31 cellular contexts compared by ENCODE assay signal in the genomic region with DNA sequence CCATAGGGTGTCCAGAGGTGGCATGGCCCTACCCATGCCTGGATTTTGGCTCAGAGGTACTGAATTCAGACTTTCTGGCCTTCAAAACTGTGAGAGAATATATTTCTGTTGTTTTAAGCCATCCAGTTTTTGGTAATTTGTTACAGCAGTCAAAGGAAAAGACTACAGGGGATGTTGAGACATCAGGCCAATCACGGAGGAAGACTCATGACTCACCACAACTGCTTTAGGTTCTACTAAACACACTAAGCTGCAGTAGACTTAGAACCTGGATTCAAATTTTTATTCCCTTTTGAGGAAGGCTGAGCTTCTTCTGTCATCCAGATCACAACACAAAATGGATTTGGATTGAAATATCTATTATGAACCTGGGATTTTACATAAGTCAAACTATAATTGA. TPM values are rescaled to one million over a fixed set of nuclear protein-coding genes. Genes with fewer than 3 reads are reported as not detected.
A peak's percentile ranks its signal among the peaks of the same experiment; 100 is the strongest.
DNase-seq lines count a peak whose midpoint lies in the region; ATAC-seq and TF ChIP-seq lines count a peak whose summit lies in the region.
"Had no signal": no experiment of that assay in that cellular context is flagged by ENCODE, and none has a peak within 500 bp of the region (broad histone marks: within the 10 kb centered on the region; RNA-seq: fewer than 3 reads in every experiment).

No MANE protein-coding gene starts in this region.

- WGBS in smooth muscle cell (ENCODE audit: low lambda C conversion rate) = 56% methylated on average over 1 of the region's 1 CpG

- H3K9me3 Mint-ChIP-seq in HFFc6 = peaks cover 31% of the 10 kb centered on the region

- H3K36me3 ChIP-seq in adipocyte (ENCODE audit: control insufficient read depth, insufficient read depth, low read length, severe bottlenecking) (no peaks in the 10 kb centered on the region), smooth muscle cell (ENCODE audit: low read depth) (no peaks in the 10 kb centered on the region)
- H3K36me3 ChIP-seq: ovary, spleen had no signal

- peaks cover 37% of the 10 kb centered on the region for H3K36me3 Mint-ChIP-seq in HFFc6 (ENCODE audit: low read depth)

- H3K27me3 ChIP-seq in adipocyte (replicated peaks; ENCODE audit: control insufficient read depth, insufficient read depth, low read length) (no peaks in the 10 kb centered on the region), smooth muscle cell (ENCODE audit: low read depth) (no peaks in the 10 kb centered on the region)
- H3K27me3 ChIP-seq: ovary, testis had no signal

- no peak overlapping the region for H3K4me2 ChIP-seq in smooth muscle cell
- H3K4me2 ChIP-seq: GM23338 had no signal

- H3K79me2 ChIP-seq in smooth muscle cell (ENCODE audit: low read depth) = no peaks in the 10 kb centered on the region

- H3K4me3 Mint-ChIP-seq in HFFc6 = no peak overlapping the region
- H3K4me3 Mint-ChIP-seq: activated CD4-positive, alpha-beta T cell treated with anti-CD3 and anti-CD28 coated beads, Interleukin-2, amount 10 ng/mL, durations not matched to agents 7 days and 5 days; activated CD8-positive, alpha-beta memory T cell treated with anti-CD3 and anti-CD28 coated beads, Interleukin-2, amount 10 ng/mL, durations not matched to agents 7 days and 5 days; activated T-cell treated with anti-CD3 and anti-CD28 coated beads, Interleukin-2, amount 50 U/mL, for 72 hours; GM23338; nephron; stimulated activated naive B cell treated with anti-CD40 and anti-IgM and Interleukin-4, amounts not matched to agents 10 μg/mL and 1 μg/mL and 100 μg/mL, for 72 hours; T-helper 2 cell treated with Interferon-gamma antibody and Interleukin-4, amounts not matched to agents 5 μg/mL and 100 μg/mL, for 36 hours had no signal

- H2AFZ ChIP-seq in smooth muscle cell (ENCODE audit: low read depth) = no peak overlapping the region
- H2AFZ ChIP-seq: GM23338 had no signal

- H3K4me1 Mint-ChIP-seq in HFFc6 (ENCODE audit: low read depth) = peaks cover 44% of the 10 kb centered on the region
- H3K4me1 Mint-ChIP-seq: activated CD4-positive, alpha-beta T cell treated with anti-CD3 and anti-CD28 coated beads, Interleukin-2, amount 10 ng/mL, durations not matched to agents 7 days and 5 days; activated CD8-positive, alpha-beta memory T cell treated with anti-CD3 and anti-CD28 coated beads, Interleukin-2, amount 10 ng/mL, durations not matched to agents 7 days and 5 days; GM23338; nephron; stimulated activated naive B cell treated with anti-CD40 and anti-IgM and Interleukin-4, amounts not matched to agents 10 μg/mL and 1 μg/mL and 100 μg/mL, for 72 hours had no signal

- H3K9me3 ChIP-seq in adipocyte (ENCODE audit: control insufficient read depth, low read length) (no peaks in the 10 kb centered on the region), smooth muscle cell (replicated peaks; ENCODE audit: low read depth) (no peaks in the 10 kb centered on the region)
- H3K9me3 ChIP-seq: ovary, testis had no signal

- H3K4me1 ChIP-seq in adipocyte (ENCODE audit: control insufficient read depth, insufficient read depth, low read length) = peaks cover 8% of the 10 kb centered on the region
- H3K4me1 ChIP-seq in smooth muscle cell (ENCODE audit: low read depth) = no peaks in the 10 kb centered on the region
- H3K4me1 ChIP-seq: spleen, testis had no signal

- TF ChIP-seq CTCF in HFFc6 (IDR thresholded peaks at IDR 0.05) (no peak), smooth muscle cell (IDR thresholded peaks at IDR 0.05; ENCODE audit: borderline replicate concordance, insufficient read depth, poor library complexity, severe bottlenecking) (no peak)

- H3K27ac Mint-ChIP-seq in HFFc6 = no peak overlapping the region; the same call in 1 of the 2 replicates
- H3K27ac Mint-ChIP-seq: activated CD4-positive, alpha-beta T cell treated with anti-CD3 and anti-CD28 coated beads, Interleukin-2, amount 10 ng/mL, durations not matched to agents 7 days and 5 days; activated CD8-positive, alpha-beta memory T cell treated with anti-CD3 and anti-CD28 coated beads, Interleukin-2, amount 10 ng/mL, durations not matched to agents 7 days and 5 days; activated T-cell treated with anti-CD3 and anti-CD28 coated beads, Interleukin-2, amount 50 U/mL, for 72 hours; GM23338; nephron; stimulated activated naive B cell treated with anti-CD40 and anti-IgM and Interleukin-4, amounts not matched to agents 10 μg/mL and 1 μg/mL and 100 μg/mL, for 72 hours; T-helper 2 cell treated with Interferon-gamma antibody and Interleukin-4, amounts not matched to agents 5 μg/mL and 100 μg/mL, for 36 hours had no signal

- no peaks in the 10 kb centered on the region for H3K27me3 Mint-ChIP-seq in HFFc6 (ENCODE audit: insufficient read depth)

- ATAC-seq in HG03342 (IDR thresholded peaks at IDR 0.05; ENCODE audit: unreplicated experiment) (no peak), GM19397 (IDR thresholded peaks at IDR 0.05; ENCODE audit: unreplicated experiment) (no peak)
- ATAC-seq: activated CD8-positive, alpha-beta memory T cell treated with anti-CD3 and anti-CD28 coated beads, Interleukin-2, amount 10 ng/mL, durations not matched to agents 7 days and 5 days; activated T-cell treated with anti-CD3 and anti-CD28 coated beads, Interleukin-2, amount 50 U/mL, for 72 hours; GM23338; stimulated activated naive B cell treated with anti-CD40 and anti-IgM and Interleukin-4, amounts not matched to agents 10 μg/mL and 1 μg/mL and 100 μg/mL, for 72 hours had no signal

- DNase-seq in AG08396 (ENCODE audit: low spot score) (peak; percentile 8), HFFc6 (peak; percentile 40), adipocyte (ENCODE audit: low read depth) (peak; percentile 26), fibroblast of peridontal ligament (ENCODE audit: extremely low read depth) (peak; percentile 68), smooth muscle cell (lab: John Stamatoyannopoulos, UW; ENCODE audit: unreplicated experiment) (no peak), D341Med (ENCODE audit: low spot score) (no peak)
- DNase-seq: activated CD4-positive, alpha-beta T cell treated with anti-CD3 and anti-CD28 coated beads, Interleukin-2, amount 10 ng/mL, durations not matched to agents 7 days and 5 days; activated CD8-positive, alpha-beta memory T cell treated with anti-CD3 and anti-CD28 coated beads, Interleukin-2, amount 10 ng/mL, durations not matched to agents 7 days and 5 days; activated naive CD4-positive, alpha-beta T cell treated with anti-CD3 and anti-CD28 coated beads, Interleukin-2, amount 50 U/mL, for 16 hours; activated T-cell treated with anti-CD3 and anti-CD28 coated beads, Interleukin-2, amount 50 U/mL, for 72 hours; anterior cingulate cortex; central memory CD4-positive, alpha-beta T cell; dorsolateral prefrontal cortex; KBM-7; NCI-H187 treated with DMSO at 0.1 percent for 48 hours; NCI-H69; ovary; spleen; stimulated activated CD4-positive, alpha-beta T cell treated with anti-CD3 and anti-CD28 coated beads, Interleukin-4, amount 100 ng/mL, for 24 hours; stimulated activated naive B cell treated with anti-CD40 and anti-IgM and Interleukin-4, amounts not matched to agents 10 μg/mL and 1 μg/mL and 100 μg/mL, for 72 hours; testis had no signal

- H3K9ac ChIP-seq in adipocyte (ENCODE audit: low read length) (no peak overlapping the region), smooth muscle cell (ENCODE audit: low read depth) (no peak overlapping the region)

- H4K20me1 ChIP-seq in smooth muscle cell (ENCODE audit: low read depth) = no peaks in the 10 kb centered on the region

- no peak overlapping the region for H3K27ac ChIP-seq in smooth muscle cell (ENCODE audit: low read depth)
- H3K27ac ChIP-seq: C4-2B, dorsolateral prefrontal cortex, ovary, spleen, testis had no signal

- H3F3A ChIP-seq in smooth muscle cell (ENCODE audit: low read depth) = no peaks in the 10 kb centered on the region

- H3K4me3 ChIP-seq in adipocyte (ENCODE audit: low read length) (no peak overlapping the region), smooth muscle cell (no peak overlapping the region)
- H3K4me3 ChIP-seq: dorsolateral prefrontal cortex, GM23338, ovary, spleen, testis had no signal

RNA-seq across cellular contexts. Expression of a gene that starts 12.0 kb away (rescaled TPM):
- total RNA-seq in HFFc6 (2021; fragmentation: NEBNext Ultra II Directional; extraction: Animal tissue kit (Norgen Biotek cat#: 25700)) = under 1 TPM in 1 of 6 experiments, not detected in 5; 0.09 TPM
- 0.76 and 1.2 TPM in 2 replicates for total RNA-seq in smooth muscle cell
- not detected in 2 replicates for polyA plus RNA-seq in smooth muscle cell
- total RNA-seq: Daoy, GM23338, HT-29, liver, mononuclear cell, spleen had no signal
- polyA plus RNA-seq: GM23338, liver had no signal

RNA-seq across cellular contexts. Expression of a gene that starts 21.7 kb away (rescaled TPM):
- 10 to 100 TPM; 23.1 to 40.8 (median 30.0) TPM for total RNA-seq in HFFc6 (2021; fragmentation: NEBNext Ultra II Directional; extraction: Animal tissue kit (Norgen Biotek cat#: 25700))
- 39.5 and 60.4 TPM in 2 replicates for total RNA-seq in smooth muscle cell
- polyA plus RNA-seq in smooth muscle cell = 15.9 and 17.0 TPM in 2 replicates

Comparison
In these comparisons a context has a peak if more than half of its experiments do, and no peak if none do; other contexts are left out.
1. DNase-seq: peak in AG08396 (single experiment), HFFc6 (single experiment), adipocyte (single experiment) and fibroblast of peridontal ligament (single experiment); none in smooth muscle cell (single experiment) and D341Med (single experiment).